In genomic region chr3:102235679-102236078, GRCh38 we compare ENCODE assay signal across 10 cellular contexts.
DNase-seq lines count a peak whose midpoint lies in the region; ATAC-seq and TF ChIP-seq lines count a peak whose summit lies in the region.
"Had no signal": no experiment of that assay in that cellular context is flagged by ENCODE, and none has a peak within 500 bp of the region (broad histone marks: within the 10 kb centered on the region; RNA-seq: fewer than 3 reads in every experiment).

No MANE protein-coding gene starts in this region.

- H3K9ac ChIP-seq in GM23248 = no peak overlapping the region

- H3F3A ChIP-seq in GM23248 (ENCODE audit: insufficient read depth) = no peaks in the 10 kb centered on the region

- H3K27ac ChIP-seq in A673 (ENCODE audit: low read depth, low read length, poor library complexity, severe bottlenecking) (no peak overlapping the region), GM23248 (no peak overlapping the region), ascending aorta (no peak overlapping the region)

- H2AFZ ChIP-seq in GM23248 = no peak overlapping the region

- H3K4me2 ChIP-seq in GM23248 (ENCODE audit: unreplicated experiment) = no peak overlapping the region

- no peaks in the 10 kb centered on the region for H4K20me1 ChIP-seq in GM23248 (ENCODE audit: insufficient read depth)

- no peaks in the 10 kb centered on the region for H3K79me2 ChIP-seq in GM23248 (ENCODE audit: insufficient read depth)

- H3K4me3 ChIP-seq in A673 (ENCODE audit: low read depth, low read length, poor library complexity, severe bottlenecking) (no peak overlapping the region), GM12864 (ENCODE audit: low read depth, low read length) (no peak overlapping the region), GM23248 (no peak overlapping the region), ascending aorta (no peak overlapping the region)

- TF ChIP-seq CTCF in A673 (conservative IDR thresholded peaks at IDR 0.05; ENCODE audit: low read depth, low read length) (peak; percentile 62), GM12864 (IDR thresholded peaks at IDR 0.05; ENCODE audit: low read depth, low read length, missing control alignments) (peak; percentile 81), ascending aorta (IDR thresholded peaks at IDR 0.05) (no peak)

- in situ Hi-C loops in GM23248 (cut with MboI) = no loop called here

- CTCF ChIA-PET in A673 (lab: Charles Lee) = interaction anchor here (0.6 to 1.3 kb wide), 3 partner anchors 236 to 301 kb away, joined by 3 to 7 read pairs (median 4); no protein-coding TSS in a partner anchor

- POLR2A ChIA-PET in A673 (lab: Charles Lee; ENCODE audit: low non-redundant PET) = no interaction called here

- BruUV-seq in A673 (replicated peaks; lab: Mats Ljungman, UMichigan) = no TSS peak

- H3K4me1 ChIP-seq in A673 (ENCODE audit: insufficient read depth, low read length, poor library complexity, severe bottlenecking) = peaks cover 13% of the 10 kb centered on the region
- H3K4me1 ChIP-seq in GM23248 (ENCODE audit: insufficient read depth) = no peaks in the 10 kb centered on the region
- no peaks in the 10 kb centered on the region for H3K4me1 ChIP-seq in ascending aorta

- no peaks in the 10 kb centered on the region for H3K9me3 ChIP-seq in A673 (ENCODE audit: low read depth, low read length, poor library complexity, severe bottlenecking)
- H3K9me3 ChIP-seq in GM23248 (ENCODE audit: low read depth) = no peaks in the 10 kb centered on the region
- no peaks in the 10 kb centered on the region for H3K9me3 ChIP-seq in ascending aorta

- WGBS in GM23248 (ENCODE audit: low coverage in 1 of 2, low lambda C conversion rate in 2 of 2, missing lambda C conversion rate in 2 of 2), 2 experiments = 39 to 46% methylated on average over 5 of the region's 5 CpGs

- H3K36me3 ChIP-seq in A673 (ENCODE audit: insufficient read depth, low read length, poor library complexity, severe bottlenecking) (no peaks in the 10 kb centered on the region), GM23248 (ENCODE audit: low read depth) (no peaks in the 10 kb centered on the region), ascending aorta (no peaks in the 10 kb centered on the region)

- H3K9me2 ChIP-seq in GM23248 (ENCODE audit: insufficient read depth) = no peaks in the 10 kb centered on the region

- DNase-seq in A673 (ENCODE audit: low spot score) (peak; percentile 33), GM12864 (ENCODE audit: low read depth) (no peak), M059J (ENCODE audit: low read depth) (peak; percentile 54), cerebellum (ENCODE audit: low spot score) (peak; percentile 17), cortex of kidney (lab: John Stamatoyannopoulos, UW) (no peak), GM23248 (no peak), ascending aorta (ENCODE audit: low spot score in 2 of 2) (no peak)
- DNase-seq: activated effector memory CD4-positive, alpha-beta T cell treated with Interleukin-2 at 50 U/mL for 16 hours; NCI-H1105 had no signal

- intact Hi-C loops in A673 (cut with micrococcal nuclease; ENCODE audit: unreplicated experiment) = loop anchor here (10.0 kb wide), 2 partner anchors 439 to 509 kb away; no protein-coding TSS in a partner anchor
- intact Hi-C loops in ascending aorta (cut with DNase I) = no loop called here

- H3K27me3 ChIP-seq in A673 (replicated peaks; ENCODE audit: insufficient read depth, low read depth, low read length, poor library complexity) (no peaks in the 10 kb centered on the region), GM23248 (replicated peaks; ENCODE audit: insufficient read depth) (peaks cover 12% of the 10 kb centered on the region; the same call in 1 of the 2 replicates), ascending aorta (no peaks in the 10 kb centered on the region)

- ATAC-seq in GM21529 (IDR thresholded peaks at IDR 0.05; ENCODE audit: unreplicated experiment) = no peak

Comparison
In these comparisons a context has a peak if more than half of its experiments do, and no peak if none do; other contexts are left out.
1. DNase-seq: peak in A673 (single experiment), M059J (single experiment) and cerebellum (single experiment); none in GM12864 (single experiment), cortex of kidney (single experiment), GM23248 (single experiment) and ascending aorta (0 of 2).
2. CTCF ChIP-seq: peak in A673 (single experiment) and GM12864 (single experiment); none in ascending aorta (0 of 3).